Comparison of ENCODE assay signal across 8 cellular contexts in the genomic region with DNA sequence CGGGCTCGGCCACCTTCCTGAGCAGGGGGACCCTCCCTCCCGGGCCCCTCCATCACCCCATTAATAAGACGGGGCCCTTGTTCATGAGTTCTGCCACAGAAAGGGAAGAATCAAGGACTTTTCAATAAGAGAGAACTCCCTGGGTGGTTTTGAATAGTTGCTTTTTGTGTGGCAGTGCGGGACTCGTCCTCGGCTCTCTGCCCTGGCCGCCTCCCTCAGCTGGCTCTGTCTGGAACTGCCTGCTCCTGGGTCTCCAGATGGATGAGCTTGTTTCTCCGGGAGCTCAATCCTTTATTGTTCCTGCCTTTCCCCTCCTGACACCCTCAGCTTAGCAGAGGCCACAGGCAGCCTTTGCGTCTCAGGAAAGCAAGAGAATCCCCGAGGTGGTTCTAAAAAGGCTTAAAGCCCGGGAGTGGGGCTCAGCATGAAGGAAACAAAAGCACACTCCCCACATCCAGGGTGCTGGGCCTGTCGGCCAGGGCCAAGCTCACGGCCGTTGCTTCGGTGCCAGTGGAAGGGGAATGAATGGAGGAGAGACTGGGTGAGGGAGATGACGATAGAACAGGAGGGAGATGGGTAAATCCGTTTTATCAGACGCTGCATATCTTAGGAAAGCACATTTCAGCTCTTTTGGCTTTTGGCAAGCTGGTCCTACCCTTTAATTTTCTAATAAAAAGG.
A peak's percentile ranks its signal among the peaks of the same experiment; 100 is the strongest.
DNase-seq lines count a peak whose midpoint lies in the region; ATAC-seq, FAIRE-seq and TF ChIP-seq lines count a peak whose summit lies in the region.

No MANE protein-coding gene starts in this region.

- no peaks in the 10 kb centered on the region for H3K27me3 Mint-ChIP-seq in activated naive CD8-positive, alpha-beta T cell
- H3K27me3 Mint-ChIP-seq in activated naive CD8-positive, alpha-beta T cell treated with anti-CD3 and anti-CD28 coated beads, Interleukin-2, amount 50 U/mL, for 24 hours = no peaks in the 10 kb centered on the region
- no peaks in the 10 kb centered on the region for H3K27me3 Mint-ChIP-seq in Caco-2 (ENCODE audit: insufficient read depth, unreplicated experiment)
- H3K27me3 Mint-ChIP-seq in activated T-helper 2 cell treated with anti-CD3 and anti-CD28 coated beads, Interferon-gamma antibody, Interleukin-2, Interleukin-4, amounts not matched to agents 10 μg/mL and 5 μg/mL and 100 μg/mL, durations not matched to agents 14 hours and 24 hours and 36 hours (ENCODE audit: low read depth) = peaks cover 3% of the 10 kb centered on the region

- no peak for ATAC-seq in activated naive CD8-positive, alpha-beta T cell treated with anti-CD3 and anti-CD28 coated beads, Interleukin-2, amount 50 U/mL, for 24 hours

- H3K4me3 ChIP-seq in mesodermal cell (ENCODE audit: extremely low read depth, insufficient read depth, low read length, poor library complexity, severe bottlenecking) (no peak overlapping the region), uterus (peak overlapping the region in 1 of 2 donors; percentile 9), Caco-2 (ENCODE audit: low read depth, low read length) (no peak overlapping the region)

- no peak for TF ChIP-seq POLR2A in uterus (IDR thresholded peaks at IDR 0.05)
- no peak for TF ChIP-seq POLR2A in H54 (IDR thresholded peaks at IDR 0.05; ENCODE audit: low read depth, low read length)

- CTCF ChIA-PET in Caco-2 (lab: Charles Lee) = interaction anchor here (1.0 kb wide), 1 partner anchor 62 kb away, joined by 3 read pairs; no protein-coding TSS in a partner anchor

- peak in 2 of 4 experiments; percentile 37 to 39 for TF ChIP-seq CTCF in uterus (IDR thresholded peaks at IDR 0.05)
- no peak for TF ChIP-seq CTCF in Caco-2 (IDR thresholded peaks at IDR 0.05; ENCODE audit: insufficient read depth in 1 of 2, low read depth in 1 of 2, low read length in 1 of 2, severe bottlenecking in 1 of 2, unreplicated experiment in 1 of 2)

- H3K27me3 ChIP-seq in uterus (no peaks in the 10 kb centered on the region), Caco-2 (replicated peaks; ENCODE audit: control insufficient read depth, insufficient read depth, low read length) (no peaks in the 10 kb centered on the region)

- no peak overlapping the region for H3K27ac Mint-ChIP-seq in activated naive CD8-positive, alpha-beta T cell
- H3K27ac Mint-ChIP-seq in activated naive CD8-positive, alpha-beta T cell treated with anti-CD3 and anti-CD28 coated beads, Interleukin-2, amount 50 U/mL, for 24 hours = no peak overlapping the region
- no peak overlapping the region for H3K27ac Mint-ChIP-seq in Caco-2 (ENCODE audit: unreplicated experiment)
- no peak overlapping the region for H3K27ac Mint-ChIP-seq in activated T-helper 2 cell treated with anti-CD3 and anti-CD28 coated beads, Interferon-gamma antibody, Interleukin-2, Interleukin-4, amounts not matched to agents 10 μg/mL and 5 μg/mL and 100 μg/mL, durations not matched to agents 14 hours and 24 hours and 36 hours

- DNase-seq in activated naive CD8-positive, alpha-beta T cell treated with anti-CD3 and anti-CD28 coated beads, Interleukin-2, amount 50 U/mL, for 24 hours = no peak
- DNase-seq in ecto neural progenitor cell (ENCODE audit: low spot score) (peak; percentile 89), uterus (no peak), Caco-2 (no peak), H54 (ENCODE audit: insufficient read length, low spot score) (no peak)
- no peak for DNase-seq in activated T-helper 2 cell treated with anti-CD3 and anti-CD28 coated beads, Interferon-gamma antibody, Interleukin-2, Interleukin-4, amounts not matched to agents 10 μg/mL and 5 μg/mL and 100 μg/mL, durations not matched to agents 14 hours and 24 hours and 36 hours (ENCODE audit: low spot score)

- no TSS peak for BruUV-seq in Caco-2 (replicated peaks; lab: Mats Ljungman, UMichigan)

- no peaks in the 10 kb centered on the region for H3K9me3 Mint-ChIP-seq in activated naive CD8-positive, alpha-beta T cell (ENCODE audit: low read depth)
- no peaks in the 10 kb centered on the region for H3K9me3 Mint-ChIP-seq in activated naive CD8-positive, alpha-beta T cell treated with anti-CD3 and anti-CD28 coated beads, Interleukin-2, amount 50 U/mL, for 24 hours
- no peaks in the 10 kb centered on the region for H3K9me3 Mint-ChIP-seq in Caco-2 (ENCODE audit: unreplicated experiment)
- no peaks in the 10 kb centered on the region for H3K9me3 Mint-ChIP-seq in activated T-helper 2 cell treated with anti-CD3 and anti-CD28 coated beads, Interferon-gamma antibody, Interleukin-2, Interleukin-4, amounts not matched to agents 10 μg/mL and 5 μg/mL and 100 μg/mL, durations not matched to agents 14 hours and 24 hours and 36 hours

- H3K36me3 ChIP-seq in mesodermal cell (ENCODE audit: control insufficient read depth, insufficient read depth, low read length) (peaks cover 16% of the 10 kb centered on the region), uterus (no peaks in the 10 kb centered on the region), Caco-2 (ENCODE audit: control insufficient read depth, insufficient read depth, low read length) (no peaks in the 10 kb centered on the region)

- 43 to 60% methylated on average over 16 to 18 of the region's 19 CpGs for WGBS in mesodermal cell (ENCODE audit: insufficient coverage in 2 of 2), 2 experiments

- H3K36me3 Mint-ChIP-seq in activated naive CD8-positive, alpha-beta T cell = no peaks in the 10 kb centered on the region
- H3K36me3 Mint-ChIP-seq in activated naive CD8-positive, alpha-beta T cell treated with anti-CD3 and anti-CD28 coated beads, Interleukin-2, amount 50 U/mL, for 24 hours (ENCODE audit: low read depth) = no peaks in the 10 kb centered on the region
- H3K36me3 Mint-ChIP-seq in Caco-2 (ENCODE audit: insufficient read depth, unreplicated experiment) = peaks cover 6% of the 10 kb centered on the region
- H3K36me3 Mint-ChIP-seq in activated T-helper 2 cell treated with anti-CD3 and anti-CD28 coated beads, Interferon-gamma antibody, Interleukin-2, Interleukin-4, amounts not matched to agents 10 μg/mL and 5 μg/mL and 100 μg/mL, durations not matched to agents 14 hours and 24 hours and 36 hours (ENCODE audit: low read depth) = no peaks in the 10 kb centered on the region

- H3K4me3 Mint-ChIP-seq in activated naive CD8-positive, alpha-beta T cell = peak overlapping the region; percentile 40
- no peak overlapping the region for H3K4me3 Mint-ChIP-seq in activated naive CD8-positive, alpha-beta T cell treated with anti-CD3 and anti-CD28 coated beads, Interleukin-2, amount 50 U/mL, for 24 hours
- H3K4me3 Mint-ChIP-seq in Caco-2 (ENCODE audit: unreplicated experiment) = no peak overlapping the region
- H3K4me3 Mint-ChIP-seq in activated T-helper 2 cell treated with anti-CD3 and anti-CD28 coated beads, Interferon-gamma antibody, Interleukin-2, Interleukin-4, amounts not matched to agents 10 μg/mL and 5 μg/mL and 100 μg/mL, durations not matched to agents 14 hours and 24 hours and 36 hours (ENCODE audit: low read depth) = no peak overlapping the region

- H3K4me1 Mint-ChIP-seq in activated naive CD8-positive, alpha-beta T cell (ENCODE audit: low read depth) = peaks cover 35% of the 10 kb centered on the region
- peaks cover 23% of the 10 kb centered on the region for H3K4me1 Mint-ChIP-seq in activated naive CD8-positive, alpha-beta T cell treated with anti-CD3 and anti-CD28 coated beads, Interleukin-2, amount 50 U/mL, for 24 hours
- H3K4me1 Mint-ChIP-seq in Caco-2 (ENCODE audit: low read depth, unreplicated experiment) = peaks cover 5% of the 10 kb centered on the region
- H3K4me1 Mint-ChIP-seq in activated T-helper 2 cell treated with anti-CD3 and anti-CD28 coated beads, Interferon-gamma antibody, Interleukin-2, Interleukin-4, amounts not matched to agents 10 μg/mL and 5 μg/mL and 100 μg/mL, durations not matched to agents 14 hours and 24 hours and 36 hours (ENCODE audit: low read depth) = peaks cover 10% of the 10 kb centered on the region

- POLR2A ChIA-PET in Caco-2 (lab: Charles Lee) = no interaction called here

- H3K27ac ChIP-seq in mesodermal cell (ENCODE audit: low read depth, low read length, severe bottlenecking) (peak overlapping the region; percentile 62), uterus (peak overlapping the region; percentile 71 to 81)

- no peaks in the 10 kb centered on the region for H3K9me3 ChIP-seq in mesodermal cell (ENCODE audit: control insufficient read depth, low read length)
- H3K9me3 ChIP-seq in uterus = no peaks in the 10 kb centered on the region
- H3K9me3 ChIP-seq in Caco-2 = no peaks in the 10 kb centered on the region

- H3K4me1 ChIP-seq in mesodermal cell (ENCODE audit: control insufficient read depth, insufficient read depth, low read length, poor library complexity, severe bottlenecking) = peaks cover 45% of the 10 kb centered on the region
- H3K4me1 ChIP-seq in uterus = peaks cover 30 to 38% of the 10 kb centered on the region in 2 donors
- H3K4me1 ChIP-seq in Caco-2 = peaks cover 8% of the 10 kb centered on the region

- no peak for FAIRE-seq in H54 (lab: Jason Lieb, UNC)

- intact Hi-C loops in uterus (cut with DNase I; ENCODE audit: low total_unique reads) = no loop called here
- intact Hi-C loops in Caco-2 (cut with micrococcal nuclease; ENCODE audit: unreplicated experiment) = loop anchor here (5.0 kb wide), 1 partner anchor 49 kb away; no protein-coding TSS in a partner anchor
- intact Hi-C loops in activated T-helper 2 cell treated with anti-CD3 and anti-CD28 coated beads, Interferon-gamma antibody, Interleukin-2, Interleukin-4, amounts not matched to agents 10 μg/mL and 5 μg/mL and 100 μg/mL, durations not matched to agents 14 hours and 24 hours and 36 hours (cut with micrococcal nuclease) = no loop called here
